11 cellular contexts compared by ENCODE assay signal in the genomic region with DNA sequence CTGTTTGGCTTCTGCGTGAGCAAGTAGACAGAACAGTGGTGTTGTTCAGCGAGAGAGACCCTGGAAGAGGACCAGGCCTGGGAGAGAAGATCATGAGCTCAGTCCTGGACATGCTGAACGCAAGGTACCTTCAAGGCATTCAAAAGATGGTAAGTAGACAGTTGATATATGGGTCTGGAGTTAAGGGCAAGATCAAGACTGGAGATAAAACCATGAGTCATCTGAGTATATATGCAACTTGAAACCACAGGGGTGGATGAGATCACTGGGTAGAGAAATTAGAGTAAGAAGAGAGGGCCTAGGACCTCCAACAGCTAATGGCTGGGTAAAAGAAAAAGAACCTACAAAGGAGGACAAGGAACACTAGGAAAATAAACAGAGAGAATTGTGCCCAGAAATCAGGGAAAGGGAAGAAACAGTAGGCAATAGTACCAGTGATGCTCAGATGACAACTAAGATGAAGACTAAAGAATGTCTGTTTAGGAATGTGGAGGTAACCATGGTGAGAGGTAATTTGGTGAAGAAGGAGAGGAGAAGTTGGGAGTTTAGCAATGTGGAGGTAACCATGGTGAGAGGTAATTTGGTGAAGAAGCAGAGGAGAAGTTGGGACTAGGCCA.
DNase-seq lines count a peak whose midpoint lies in the region; ATAC-seq, FAIRE-seq and TF ChIP-seq lines count a peak whose summit lies in the region.
"Had no signal": no experiment of that assay in that cellular context is flagged by ENCODE, and none has a peak within 500 bp of the region (broad histone marks: within the 10 kb centered on the region; RNA-seq: fewer than 3 reads in every experiment).

No MANE protein-coding gene starts in this region.

- ATAC-seq in omental fat pad (ENCODE audit: low FRiP score), result peak; percentile 27
- ATAC-seq in GM21390 (IDR thresholded peaks at IDR 0.05; ENCODE audit: unreplicated experiment), result no peak
- ATAC-seq: T-helper 17 cell had no signal

- DNase-seq in GM03348 (ENCODE audit: low spot score) (peak; percentile 18), NCI-H226 (peak; percentile 83), choroid plexus epithelial cell (ENCODE audit: low read depth) (peak; percentile 86), omental fat pad (ENCODE audit: low spot score) (no peak), osteoblast (ENCODE audit: insufficient read length, low spot score, missing footprints) (no peak), kidney (no peak)
- no peak for DNase-seq in stimulated activated CD4-positive, alpha-beta T cell treated with anti-CD3 and anti-CD28 coated beads, Interleukin-2, amount 100 ng/mL, for 24 hours
- DNase-seq: DMS79, Karpas-422, T-helper 17 cell had no signal

- H3K79me2 ChIP-seq in osteoblast (ENCODE audit: insufficient read depth, low read length), result no peaks in the 10 kb centered on the region

- FAIRE-seq in kidney (lab: Jason Lieb, UNC), result no peak

- H3K27ac ChIP-seq in osteoblast (ENCODE audit: low read depth, low read length) (no peak overlapping the region), kidney (ENCODE audit: low read depth in 2 of 2, low read length in 2 of 2) (no peak overlapping the region)

- no peak overlapping the region for H3K4me2 ChIP-seq in osteoblast (ENCODE audit: insufficient read depth, low read length)

- H3K4me1 ChIP-seq in osteoblast (ENCODE audit: insufficient read depth, low read length) (no peaks in the 10 kb centered on the region), kidney (ENCODE audit: control insufficient read depth in 1 of 2, insufficient read depth in 1 of 2, low read depth in 1 of 2, low read length in 2 of 2) (no peaks in the 10 kb centered on the region)

- H3K27me3 ChIP-seq in osteoblast (ENCODE audit: insufficient read depth, low read length), result no peaks in the 10 kb centered on the region

- H2AFZ ChIP-seq in osteoblast (ENCODE audit: low read length), result no peak overlapping the region

- H4K20me1 ChIP-seq in osteoblast (ENCODE audit: insufficient read depth, low read length), result no peaks in the 10 kb centered on the region

- no peak overlapping the region for H3K4me3 ChIP-seq in choroid plexus epithelial cell (ENCODE audit: low read depth, low read length)
- no peak overlapping the region for H3K4me3 ChIP-seq in osteoblast (ENCODE audit: insufficient read depth, low read length)
- no peak overlapping the region for H3K4me3 ChIP-seq in kidney (ENCODE audit: low read length in 2 of 2)

- H3K36me3 ChIP-seq in osteoblast (ENCODE audit: insufficient read depth, low read length) (no peaks in the 10 kb centered on the region), kidney (ENCODE audit: control insufficient read depth in 1 of 2, insufficient read depth in 2 of 2, low read length in 2 of 2) (no peaks in the 10 kb centered on the region)

- intact Hi-C loops in kidney (cut with DNase I), result no loop called here

- H3K9ac ChIP-seq in kidney (ENCODE audit: low read length in 2 of 2), result no peak overlapping the region

- TF ChIP-seq CTCF in choroid plexus epithelial cell (conservative IDR thresholded peaks at IDR 0.05; ENCODE audit: low read depth, low read length) (no peak), omental fat pad (IDR thresholded peaks at IDR 0.05) (no peak), osteoblast (IDR thresholded peaks at IDR 0.05; ENCODE audit: extremely low read depth, low read depth, low read length) (no peak), kidney (IDR thresholded peaks at IDR 0.05; ENCODE audit: borderline replicate concordance, extremely low read depth, insufficient read depth) (no peak)

- H3K9me3 ChIP-seq in osteoblast (ENCODE audit: low read depth, low read length) (no peaks in the 10 kb centered on the region), kidney (ENCODE audit: control insufficient read depth in 1 of 2, low read length in 2 of 2) (no peaks in the 10 kb centered on the region)

Comparison
In these comparisons a context has a peak if more than half of its experiments do, and no peak if none do; other contexts are left out.
1. DNase-seq: peak in GM03348 (single experiment), NCI-H226 (single experiment) and choroid plexus epithelial cell (single experiment); none in omental fat pad (single experiment), osteoblast (single experiment), stimulated activated CD4-positive, alpha-beta T cell treated with anti-CD3 and anti-CD28 coated beads, Interleukin-2, amount 100 ng/mL, for 24 hours (0 of 2) and kidney (single experiment).